Comparison of ENCODE assay signal across 18 cellular contexts in the genomic region with DNA sequence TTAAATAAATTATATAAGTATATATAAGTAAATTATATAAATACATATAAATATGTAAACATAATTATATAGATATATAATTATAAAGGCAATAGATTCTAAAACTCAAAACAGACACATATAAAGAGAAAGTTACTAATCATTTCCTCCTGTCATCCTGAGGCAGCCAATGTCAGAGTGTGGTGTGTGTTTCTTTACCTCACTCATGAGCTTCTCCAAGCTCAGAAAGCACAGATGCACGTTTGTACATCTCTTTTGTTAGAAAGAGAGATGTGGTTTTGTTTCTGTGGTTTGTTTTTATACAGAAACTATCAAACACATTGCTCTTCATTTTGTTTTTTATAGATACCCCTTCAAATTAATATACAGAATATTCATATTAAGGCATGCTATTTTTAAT.
A peak's percentile ranks its signal among the peaks of the same experiment; 100 is the strongest.
DNase-seq lines count a peak whose midpoint lies in the region; TF ChIP-seq lines count a peak whose summit lies in the region.
"Had no signal": no experiment of that assay in that cellular context is flagged by ENCODE, and none has a peak within 500 bp of the region (broad histone marks: within the 10 kb centered on the region; RNA-seq: fewer than 3 reads in every experiment).

No MANE protein-coding gene starts in this region.

- no peak overlapping the region for H3K14ac ChIP-seq in trophoblast cell (ENCODE audit: low read length)

- DNase-seq in GDM1 (lab: John Stamatoyannopoulos, UW) (peak; percentile 38), choroid plexus epithelial cell (ENCODE audit: low read depth) (peak; percentile 33), glomerular visceral epithelial cell (ENCODE audit: extremely low spot score) (peak; percentile 6), uterus (no peak), trophoblast cell (no peak), NCI-H2196 (lab: John Stamatoyannopoulos, UW; ENCODE audit: unreplicated experiment) (no peak), activated gamma-delta T cell treated with Interleukin-2 at 50 U/mL for 16 hours (no peak)
- DNase-seq: EL, H7, HFFc6, KG1, NCI-H1105, NCI-H2029 treated with DMSO at 0.1 percent for 48 hours, NCI-H2171, NCI-H524 treated with DMSO at 0.1 percent for 48 hours, NCI-H82, Peyer's patch had no signal

- H4K8ac ChIP-seq in trophoblast cell (ENCODE audit: low read depth, low read length): no peak overlapping the region

- H2AK5ac ChIP-seq in trophoblast cell (ENCODE audit: low read length): no peak overlapping the region

- TF ChIP-seq CTCF in choroid plexus epithelial cell (conservative IDR thresholded peaks at IDR 0.05; ENCODE audit: low read depth, low read length): no peak
- TF ChIP-seq CTCF in uterus (IDR thresholded peaks at IDR 0.05): no peak

- no CpG with 5 or more reads among the region's 1 CpG for WGBS in trophoblast cell (ENCODE audit: extremely low coverage, insufficient coverage, insufficient read length)

- no peaks in the 10 kb centered on the region for H3K9me3 ChIP-seq in uterus
- no peaks in the 10 kb centered on the region for H3K9me3 ChIP-seq in trophoblast cell (ENCODE audit: insufficient read depth, low read depth, low read length)
- H3K9me3 ChIP-seq: Peyer's patch had no signal

- H3K27me3 ChIP-seq in uterus: no peaks in the 10 kb centered on the region
- no peaks in the 10 kb centered on the region for H3K27me3 ChIP-seq in trophoblast cell (ENCODE audit: insufficient read depth, low read length)
- H3K27me3 ChIP-seq: Peyer's patch had no signal

- H3K4ac ChIP-seq in trophoblast cell (ENCODE audit: low read depth, low read length): no peak overlapping the region

- H3K18ac ChIP-seq in trophoblast cell (ENCODE audit: low read length): no peak overlapping the region

- H2BK120ac ChIP-seq in trophoblast cell (ENCODE audit: insufficient read depth, low read length, poor library complexity): no peak overlapping the region

- H3K79me2 ChIP-seq in trophoblast cell (ENCODE audit: control insufficient read depth, insufficient read depth, low read length, poor library complexity): no peaks in the 10 kb centered on the region

- no peak overlapping the region for H2BK5ac ChIP-seq in trophoblast cell (ENCODE audit: low read depth, low read length, poor library complexity)

- intact Hi-C loops in uterus (cut with DNase I; ENCODE audit: low total_unique reads): no loop called here

- H3K4me1 ChIP-seq in uterus (peaks cover 0 to 9% of the 10 kb centered on the region in 2 donors), trophoblast cell (ENCODE audit: control insufficient read depth in 1 of 2, insufficient read depth in 2 of 2, low read length in 2 of 2) (no peaks in the 10 kb centered on the region)
- H3K4me1 ChIP-seq: Peyer's patch had no signal

- H3K4me3 ChIP-seq in choroid plexus epithelial cell (ENCODE audit: low read depth, low read length) (no peak overlapping the region), uterus (no peak overlapping the region), trophoblast cell (ENCODE audit: low read depth, low read length) (no peak overlapping the region)
- H3K4me3 ChIP-seq: Peyer's patch had no signal

- H3K4me2 ChIP-seq in trophoblast cell (ENCODE audit: low read length): no peak overlapping the region

- no peaks in the 10 kb centered on the region for H3K79me1 ChIP-seq in trophoblast cell (ENCODE audit: low read length)

- no peak overlapping the region for H2AFZ ChIP-seq in trophoblast cell (ENCODE audit: insufficient read depth, low read length, poor library complexity)

- no peak overlapping the region for H4K12ac ChIP-seq in trophoblast cell (ENCODE audit: low read depth, low read length)

- H3K36me3 ChIP-seq in uterus (no peaks in the 10 kb centered on the region), trophoblast cell (ENCODE audit: control insufficient read depth in 1 of 2, insufficient read depth in 2 of 2, low read length in 2 of 2) (no peaks in the 10 kb centered on the region)
- H3K36me3 ChIP-seq: Peyer's patch had no signal

- H2BK12ac ChIP-seq in trophoblast cell (ENCODE audit: low read length): no peak overlapping the region

- no peak for TF ChIP-seq POLR2A in uterus (IDR thresholded peaks at IDR 0.05)

- H3K27ac ChIP-seq in uterus (peak overlapping the region; percentile 32 to 50), trophoblast cell (ENCODE audit: low read depth, low read length) (no peak overlapping the region)
- H3K27ac ChIP-seq: C4-2B, Peyer's patch had no signal

- H3K23ac ChIP-seq in trophoblast cell (ENCODE audit: low read length): no peak overlapping the region

- H3K9ac ChIP-seq in trophoblast cell (ENCODE audit: low read length): no peak overlapping the region

- H4K91ac ChIP-seq in trophoblast cell (ENCODE audit: low read depth, low read length): no peak overlapping the region

Comparison
In these comparisons a context has a peak if more than half of its experiments do, and no peak if none do; other contexts are left out.
1. DNase-seq: peak in GDM1 (single experiment), choroid plexus epithelial cell (single experiment) and glomerular visceral epithelial cell (single experiment); none in uterus (0 of 2), trophoblast cell (0 of 2), NCI-H2196 (single experiment) and activated gamma-delta T cell treated with Interleukin-2 at 50 U/mL for 16 hours (single experiment).